18 cellular contexts compared by ENCODE assay signal in genomic region chr3:10706156-10707088, GRCh38.
DNase-seq lines count a peak whose midpoint lies in the region; FAIRE-seq and TF ChIP-seq lines count a peak whose summit lies in the region.
"Had no signal": no experiment of that assay in that cellular context is flagged by ENCODE, and none has a peak within 500 bp of the region (broad histone marks: within the 10 kb centered on the region; RNA-seq: fewer than 3 reads in every experiment).

No MANE protein-coding gene starts in this region.

- H4K5ac ChIP-seq in H1 (ENCODE audit: insufficient read length, low read depth, low read length), result no peak overlapping the region

- H3K79me2 ChIP-seq in H1 (ENCODE audit: control insufficient read depth in 1 of 2, insufficient read depth in 2 of 2, low read length in 2 of 2) (no peaks in the 10 kb centered on the region), trophoblast cell (ENCODE audit: control insufficient read depth, insufficient read depth, low read length, poor library complexity) (no peaks in the 10 kb centered on the region)

- no peaks in the 10 kb centered on the region for H3K9me3 ChIP-seq in NT2/D1 (ENCODE audit: insufficient read depth, low read length)
- H3K9me3 ChIP-seq in H1 (ENCODE audit: insufficient read depth in 2 of 2, low read depth in 1 of 2, low read length in 1 of 2), result no peaks in the 10 kb centered on the region
- H3K9me3 ChIP-seq in trophoblast cell (ENCODE audit: insufficient read depth, low read depth, low read length), result no peaks in the 10 kb centered on the region
- H3K9me3 ChIP-seq in small intestine (ENCODE audit: control insufficient read depth, low read depth), result no peaks in the 10 kb centered on the region
- H3K9me3 ChIP-seq: thyroid gland had no signal

- peaks cover 64% of the 10 kb centered on the region for H3K27me3 Mint-ChIP-seq in T-helper 2 cell treated with Interferon-gamma antibody and Interleukin-4, amounts not matched to agents 5 μg/mL and 100 μg/mL, for 36 hours (ENCODE audit: low read depth)

- H4K8ac ChIP-seq in H1 (ENCODE audit: extremely low read depth, insufficient read depth, low read length), result no peak overlapping the region
- H4K8ac ChIP-seq in trophoblast cell (ENCODE audit: low read depth, low read length), result no peak overlapping the region

- H3K9me3 Mint-ChIP-seq in T-helper 2 cell treated with Interferon-gamma antibody and Interleukin-4, amounts not matched to agents 5 μg/mL and 100 μg/mL, for 36 hours, result no peaks in the 10 kb centered on the region
- H3K9me3 Mint-ChIP-seq: activated naive CD4-positive, alpha-beta T cell treated with anti-CD3 and anti-CD28 coated beads, Interleukin-2, amount 50 U/mL, for 24 hours; dendritic cell treated with granulocyte-macrophage colony-stimulating factor and Interleukin-4, amounts not matched to agents 40 ng/mL and 50 ng/mL, for 4 days had no signal

- no peak overlapping the region for H3K27ac Mint-ChIP-seq in T-helper 2 cell treated with Interferon-gamma antibody and Interleukin-4, amounts not matched to agents 5 μg/mL and 100 μg/mL, for 36 hours
- H3K27ac Mint-ChIP-seq: activated naive CD4-positive, alpha-beta T cell treated with anti-CD3 and anti-CD28 coated beads, Interleukin-2, amount 50 U/mL, for 24 hours; dendritic cell treated with granulocyte-macrophage colony-stimulating factor and Interleukin-4, amounts not matched to agents 40 ng/mL and 50 ng/mL, for 4 days had no signal

- H3K79me1 ChIP-seq in H1 (ENCODE audit: low read depth, low read length) (no peaks in the 10 kb centered on the region), trophoblast cell (ENCODE audit: low read length) (no peaks in the 10 kb centered on the region)

- H3K9ac ChIP-seq in NT2/D1 (ENCODE audit: insufficient read length, low read depth), result peak overlapping the region; percentile 52
- no peak overlapping the region for H3K9ac ChIP-seq in H1 (replicated peaks in 1 of 4; ENCODE audit: extremely low read depth in 1 of 4, low read depth in 3 of 4, low read length in 3 of 4)
- H3K9ac ChIP-seq in trophoblast cell (ENCODE audit: low read length), result no peak overlapping the region

- H3K36me3 Mint-ChIP-seq in T-helper 2 cell treated with Interferon-gamma antibody and Interleukin-4, amounts not matched to agents 5 μg/mL and 100 μg/mL, for 36 hours (ENCODE audit: low read depth), result no peaks in the 10 kb centered on the region
- H3K36me3 Mint-ChIP-seq: activated naive CD4-positive, alpha-beta T cell treated with anti-CD3 and anti-CD28 coated beads, Interleukin-2, amount 50 U/mL, for 24 hours had no signal

- H4K12ac ChIP-seq in trophoblast cell (ENCODE audit: low read depth, low read length), result no peak overlapping the region

- H2BK12ac ChIP-seq in H1 (ENCODE audit: low read depth, low read length) (0 out of 2 replicates have a peak overlapping the region, but pooled peaks have one; percentile 2), trophoblast cell (ENCODE audit: low read length) (no peak overlapping the region)

- no peak for TF ChIP-seq EP300 in H1 (IDR thresholded peaks at IDR 0.05; ENCODE audit: borderline replicate concordance in 1 of 2, low read depth in 2 of 2, low read length in 2 of 2)

- no peak overlapping the region for H2BK20ac ChIP-seq in H1 (ENCODE audit: low read length)

- TF ChIP-seq CTCF in H1 (IDR thresholded peaks at IDR 0.05; ENCODE audit: control extremely low read depth in 1 of 3, insufficient read depth in 1 of 3, low read depth in 1 of 3, low read length in 3 of 3), result peak; percentile 39 to 49 (median 44)

- H3K4me2 ChIP-seq in H1 (ENCODE audit: insufficient read depth in 1 of 2, low read depth in 2 of 2, low read length in 2 of 2) (peak overlapping the region; percentile 64 to 73; a peak in 3 of 4 replicates), trophoblast cell (ENCODE audit: low read length) (no peak overlapping the region)

- H3K4ac ChIP-seq in H1 (replicated peaks; ENCODE audit: insufficient read length, low read depth, low read length) (no peak overlapping the region), trophoblast cell (ENCODE audit: low read depth, low read length) (no peak overlapping the region)

- H3K23me2 ChIP-seq in H1 (ENCODE audit: low read depth, low read length), result peaks cover 7% of the 10 kb centered on the region

- H2AFZ ChIP-seq in H1 (ENCODE audit: low read length) (no peak overlapping the region), trophoblast cell (ENCODE audit: insufficient read depth, low read length, poor library complexity) (no peak overlapping the region)

- H3K27me3 ChIP-seq in NT2/D1 (ENCODE audit: insufficient read depth, insufficient read length) (peaks cover 48% of the 10 kb centered on the region), H1 (replicated peaks in 1 of 4; ENCODE audit: control insufficient read depth in 3 of 4, extremely low read depth in 1 of 4, insufficient read depth in 3 of 4, low read length in 3 of 4) (peaks cover 8 to 49% (median 40%) of the 10 kb centered on the region in 4 experiments), trophoblast cell (ENCODE audit: insufficient read depth, low read length) (peaks cover 30% of the 10 kb centered on the region), small intestine (ENCODE audit: control insufficient read depth in 2 of 2, insufficient read depth in 2 of 2, low read length in 2 of 2) (peaks cover 13 to 19% of the 10 kb centered on the region in 2 donors)

- H3K18ac ChIP-seq in H1 (ENCODE audit: extremely low read depth, low read length) (no peak overlapping the region), trophoblast cell (ENCODE audit: low read length) (no peak overlapping the region)

- DNase-seq in NCI-H1105 treated with DMSO at 0.1 percent for 48 hours (lab: John Stamatoyannopoulos, UW) (peak; percentile 1), NCI-H1105 (lab: John Stamatoyannopoulos, UW) (no peak), NT2/D1 (ENCODE audit: low read depth, low spot score) (no peak), H1 (ENCODE audit: low read depth in 1 of 2, low spot score in 2 of 2) (no peak), trophoblast cell (no peak), small intestine (no peak), GF-D8 (lab: John Stamatoyannopoulos, UW) (no peak)
- no peak for DNase-seq in T-helper 2 cell treated with Interferon-gamma antibody and Interleukin-4, amounts not matched to agents 5 μg/mL and 100 μg/mL, for 36 hours (ENCODE audit: low spot score)
- DNase-seq: activated CD8-positive, alpha-beta memory T cell treated with anti-CD3 and anti-CD28 coated beads for 24 hours; IMR-90; kidney glomerular epithelial cell; naive B cell; NCI-H1694 treated with DMSO at 0.1 percent for 48 hours; thyroid gland had no signal

- H2BK120ac ChIP-seq in H1 (replicated peaks; ENCODE audit: low read depth, low read length) (no peak overlapping the region), trophoblast cell (ENCODE audit: insufficient read depth, low read length, poor library complexity) (no peak overlapping the region)

- no peak for TF ChIP-seq POLR2A in H1 (IDR thresholded peaks at IDR 0.05; ENCODE audit: control extremely low read depth in 1 of 2, low read depth in 2 of 2, low read length in 2 of 2)

- H2BK15ac ChIP-seq in H1 (ENCODE audit: low read length), result peak overlapping the region; percentile 92; the same call in 1 of the 2 replicates

- H3K27ac ChIP-seq in H1 (ENCODE audit: low read depth, low read length) (no peak overlapping the region), trophoblast cell (ENCODE audit: low read depth, low read length) (no peak overlapping the region), small intestine (ENCODE audit: low read depth in 1 of 2, low read length in 1 of 2) (no peak overlapping the region)
- H3K27ac ChIP-seq: thyroid gland had no signal

- no peaks in the 10 kb centered on the region for H3K4me1 Mint-ChIP-seq in T-helper 2 cell treated with Interferon-gamma antibody and Interleukin-4, amounts not matched to agents 5 μg/mL and 100 μg/mL, for 36 hours (ENCODE audit: low read depth)

- H3K56ac ChIP-seq in H1 (replicated peaks; ENCODE audit: insufficient read length, low read depth, low read length), result no peak overlapping the region

- H4K20me1 ChIP-seq in H1 (replicated peaks in 1 of 2; ENCODE audit: control insufficient read depth in 1 of 2, insufficient read depth in 2 of 2, low read length in 2 of 2), result peaks cover 4 to 9% of the 10 kb centered on the region in 2 experiments

- 53% methylated on average over 8 of the region's 8 CpGs; no CpG with 5 or more reads in 1 of the 2 experiments for WGBS in H1 (ENCODE audit: extremely low coverage in 1 of 2, insufficient coverage in 1 of 2, insufficient read length in 1 of 2, insufficient replicate concordance in 2 of 2, low coverage in 1 of 2, low lambda C conversion rate in 2 of 2, missing lambda C conversion rate in 1 of 2), 2 experiments
- no CpG with 5 or more reads among the region's 8 CpGs for WGBS in trophoblast cell (ENCODE audit: extremely low coverage, insufficient coverage, insufficient read length)
- 39 to 45% (median 40%) methylated on average over 8 of the region's 8 CpGs for WGBS in small intestine, 3 donors

- TF ChIP-seq RAD21 in H1 (IDR thresholded peaks at IDR 0.05 in 1 of 2, conservative IDR thresholded peaks at IDR 0.05 in 1 of 2; ENCODE audit: low read depth in 2 of 2, low read length in 2 of 2), result peak; percentile 43 to 61; a peak in 3 of 4 replicates

- H4K91ac ChIP-seq in H1 (replicated peaks; ENCODE audit: insufficient read length, low read length), result no peak overlapping the region
- no peak overlapping the region for H4K91ac ChIP-seq in trophoblast cell (ENCODE audit: low read depth, low read length)

- H3K36me3 ChIP-seq in NT2/D1 (ENCODE audit: insufficient read depth, insufficient read length, low read length) (no peaks in the 10 kb centered on the region), H1 (ENCODE audit: control insufficient read depth in 2 of 4, insufficient read depth in 4 of 4, low read length in 3 of 4) (no peaks in the 10 kb centered on the region), trophoblast cell (ENCODE audit: control insufficient read depth in 1 of 2, insufficient read depth in 2 of 2, low read length in 2 of 2) (no peaks in the 10 kb centered on the region), small intestine (ENCODE audit: control insufficient read depth in 2 of 2, insufficient read depth in 2 of 2, low read length in 2 of 2) (no peaks in the 10 kb centered on the region)
- H3K36me3 ChIP-seq: thyroid gland had no signal

- H3K4me3 ChIP-seq in NT2/D1 (ENCODE audit: insufficient read length, low read depth) (no peak overlapping the region), H1 (ENCODE audit: extremely low read depth in 1 of 4, insufficient read depth in 2 of 4, low read depth in 3 of 4, low read length in 4 of 4) (peak overlapping the region in 1 of 4 experiments; percentile 66; a peak in 2 of 8 replicates), trophoblast cell (ENCODE audit: low read depth, low read length) (peak overlapping the region; percentile 13), small intestine (ENCODE audit: low read depth in 1 of 2, low read length in 2 of 2) (no peak overlapping the region)
- H3K4me3 ChIP-seq: thyroid gland had no signal

- POLR2A ChIA-PET in H1 (lab: Charles Lee; ENCODE audit: partially characterized antibody), result no interaction called here

- H3K14ac ChIP-seq in H1 (ENCODE audit: insufficient read length), result no peak overlapping the region
- H3K14ac ChIP-seq in trophoblast cell (ENCODE audit: low read length), result no peak overlapping the region

- CTCF ChIA-PET in H1 (lab: Charles Lee; ENCODE audit: partially characterized antibody), result interaction anchor here (0.6 to 2.5 kb wide), 32 partner anchors 10 to 378 kb away, joined by 3 to 13 read pairs (median 3); no protein-coding TSS in a partner anchor

- H3K4me1 ChIP-seq in NT2/D1 (ENCODE audit: insufficient read depth, insufficient read length) (peaks cover 8% of the 10 kb centered on the region), H1 (replicated peaks in 1 of 4; ENCODE audit: control insufficient read depth in 3 of 4, insufficient read depth in 4 of 4, low read length in 3 of 4) (peaks cover 2 to 10% (median 6%) of the 10 kb centered on the region in 4 experiments), trophoblast cell (ENCODE audit: control insufficient read depth in 1 of 2, insufficient read depth in 2 of 2, low read length in 2 of 2) (no peaks in the 10 kb centered on the region), small intestine (ENCODE audit: control insufficient read depth in 2 of 2, insufficient read depth in 1 of 2, low read depth in 1 of 2, low read length in 1 of 2) (no peaks in the 10 kb centered on the region)

- peak; percentile 58 for FAIRE-seq in H1 (lab: Jason Lieb, UNC)
- no peak for FAIRE-seq in small intestine (lab: Jason Lieb, UNC)
- FAIRE-seq: A204.1, H54 had no signal

- H3K23ac ChIP-seq in H1 (ENCODE audit: insufficient read length), result no peak overlapping the region
- no peak overlapping the region for H3K23ac ChIP-seq in trophoblast cell (ENCODE audit: low read length)

- H2BK5ac ChIP-seq in H1 (ENCODE audit: low read depth, low read length) (no peak overlapping the region), trophoblast cell (ENCODE audit: low read depth, low read length, poor library complexity) (no peak overlapping the region)

- H2AK5ac ChIP-seq in H1 (ENCODE audit: low read depth, low read length), result no peak overlapping the region
- H2AK5ac ChIP-seq in trophoblast cell (ENCODE audit: low read length), result no peak overlapping the region

- no peak overlapping the region for H3K4me3 Mint-ChIP-seq in T-helper 2 cell treated with Interferon-gamma antibody and Interleukin-4, amounts not matched to agents 5 μg/mL and 100 μg/mL, for 36 hours
- H3K4me3 Mint-ChIP-seq: dendritic cell treated with granulocyte-macrophage colony-stimulating factor and Interleukin-4, amounts not matched to agents 40 ng/mL and 50 ng/mL, for 4 days had no signal
